8 cellular contexts compared by ENCODE assay signal in the genomic region with DNA sequence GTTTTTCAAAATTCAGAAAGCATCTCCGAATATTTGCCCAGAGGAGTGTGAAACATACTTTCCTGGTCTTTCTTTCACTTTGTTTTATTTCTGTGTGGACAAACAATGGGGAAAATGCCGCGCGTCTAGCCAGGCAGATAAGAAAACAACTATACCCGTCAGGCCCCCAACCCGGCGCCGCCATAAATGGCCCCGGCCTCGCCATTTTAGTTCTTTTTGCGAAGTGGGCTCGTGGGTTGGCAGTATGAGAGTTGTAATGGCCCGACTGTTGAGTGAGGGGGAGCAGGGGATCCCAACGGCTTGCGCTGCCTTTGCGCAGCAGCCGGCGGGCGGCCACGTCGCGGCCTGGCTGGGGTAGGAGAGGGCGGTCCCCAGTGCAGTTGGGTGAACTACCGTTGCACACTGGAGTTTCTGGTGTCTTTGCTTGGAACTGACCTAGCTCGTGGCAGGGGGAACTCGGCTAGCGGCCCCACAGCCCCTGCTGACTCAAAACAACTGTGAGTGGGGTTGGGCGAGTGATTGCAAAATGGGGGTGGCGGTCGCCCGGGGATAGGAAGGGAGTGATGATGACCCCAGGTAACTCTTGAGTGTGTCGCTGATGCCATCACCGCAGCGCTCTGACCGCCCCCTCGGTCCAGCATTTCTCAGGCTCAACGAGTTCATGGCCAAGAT. TPM values are rescaled to one million over a fixed set of nuclear protein-coding genes. Genes with fewer than 3 reads are reported as not detected.
A peak's percentile ranks its signal among the peaks of the same experiment; 100 is the strongest.
DNase-seq lines count a peak whose midpoint lies in the region; ATAC-seq, FAIRE-seq and TF ChIP-seq lines count a peak whose summit lies in the region.

No MANE protein-coding gene starts in this region.

- POLR2A ChIA-PET in AG04450 (lab: Yijun Ruan, JAX): interaction anchor here (0.5 to 2.5 kb wide), 10 partner anchors 7 to 171 kb away, joined by 3 to 19 read pairs (median 4); a partner anchor contains a TSS

- CTCF ChIA-PET in AG04450 (lab: Charles Lee): no interaction called here

- no peaks in the 10 kb centered on the region for H3K27me3 ChIP-seq in AG04450 (ENCODE audit: control insufficient read depth, insufficient read depth, low read length)

- TF ChIP-seq CTCF in AG04450 (IDR thresholded peaks at IDR 0.05; ENCODE audit: low read depth, low read length): 0 out of 2 replicates have a peak, but pooled peaks have one; percentile 2
- no peak for TF ChIP-seq CTCF in NB4 (IDR thresholded peaks at IDR 0.05; ENCODE audit: low read depth, low read length)
- no peak for TF ChIP-seq CTCF in retinal pigment epithelial cell (conservative IDR thresholded peaks at IDR 0.05; ENCODE audit: low read depth, low read length)

- ATAC-seq in HG02852 (IDR thresholded peaks at IDR 0.05; ENCODE audit: unreplicated experiment): no peak

- TF ChIP-seq POLR2A in NB4 (IDR thresholded peaks at IDR 0.05; ENCODE audit: extremely low read depth, insufficient read length): peak; percentile 97

- FAIRE-seq in GM19239 (lab: Jason Lieb, UNC): peak; percentile 90

- H3K4me3 ChIP-seq in AG04450 (ENCODE audit: low read depth, low read length): peak overlapping the region; percentile 92
- H3K4me3 ChIP-seq in NB4 (ENCODE audit: low read depth, low read length): peak overlapping the region; percentile 98
- peak overlapping the region; percentile 97 for H3K4me3 ChIP-seq in retinal pigment epithelial cell (ENCODE audit: low read length)

- H3K9me3 ChIP-seq in AG04450 (ENCODE audit: control insufficient read depth, insufficient read depth, low read length): no peaks in the 10 kb centered on the region

- DNase-seq in AG04450 (ENCODE audit: low read depth, low spot score) (no peak), GM19239 (ENCODE audit: insufficient read length, low spot score) (peak; percentile 46), NB4 (ENCODE audit: low read depth) (peak; percentile 86), T-helper 22 cell (ENCODE audit: low read depth) (peak; percentile 63), anterior cingulate cortex (lab: John Stamatoyannopoulos, UW) (peak in 56 of 58 donors; percentile 51 to 94 (median 80)), hippocampal formation (lab: John Stamatoyannopoulos, UW) (peak; percentile 83 to 87), retinal pigment epithelial cell (ENCODE audit: low read depth) (no peak)

- H3K27ac ChIP-seq in AG04450 (ENCODE audit: low read depth, low read length): peak overlapping the region; percentile 81

RNA-seq across cellular contexts. Expression of a gene that starts 7.3 kb away (rescaled TPM):
- 31.9 TPM in 2 replicates for polyA plus RNA-seq in AG04450 (2011; rRNA removed)
- polyA minus RNA-seq in AG04450 (2011; rRNA and poly(A)+ RNA removed): 43.7 and 44.3 TPM in 2 replicates

RNA-seq across cellular contexts. Expression of a gene that starts 19.5 kb away (rescaled TPM):
- 46.6 and 50.4 TPM in 2 replicates for polyA plus RNA-seq in AG04450 (2011; rRNA removed)
- 22.7 and 36.9 TPM in 2 replicates for polyA minus RNA-seq in AG04450 (2011; rRNA and poly(A)+ RNA removed)

RNA-seq across cellular contexts. Expression of a gene that starts 19.8 kb away (rescaled TPM):
- polyA plus RNA-seq in AG04450 (2011; rRNA removed): 1.1 and 1.2 TPM in 2 replicates
- polyA minus RNA-seq in AG04450 (2011; rRNA and poly(A)+ RNA removed): 0.97 and 1.9 TPM in 2 replicates

RNA-seq across cellular contexts. Expression of a gene that starts 27.8 kb away (rescaled TPM):
- polyA plus RNA-seq in AG04450 (2011; rRNA removed): 39.0 and 49.4 TPM in 2 replicates
- polyA minus RNA-seq in AG04450 (2011; rRNA and poly(A)+ RNA removed): 27.3 and 34.4 TPM in 2 replicates

RNA-seq across cellular contexts. Expression of a gene that starts 28.1 kb away (rescaled TPM):
- polyA plus RNA-seq in AG04450 (2011; rRNA removed): 34.2 and 38.3 TPM in 2 replicates
- polyA minus RNA-seq in AG04450 (2011; rRNA and poly(A)+ RNA removed): 22.5 and 24.8 TPM in 2 replicates

Comparison
In these comparisons a context has a peak if more than half of its experiments do, and no peak if none do; other contexts are left out.
1. DNase-seq: peak in GM19239 (single experiment), NB4 (single experiment), T-helper 22 cell (single experiment), anterior cingulate cortex (56 of 58) and hippocampal formation (2 of 2); none in AG04450 (single experiment) and retinal pigment epithelial cell (single experiment).
2. Peak in every context shown above with its lines, with median percentiles within 50 percentile points of each other: H3K4me3 ChIP-seq.